In the genomic region with DNA sequence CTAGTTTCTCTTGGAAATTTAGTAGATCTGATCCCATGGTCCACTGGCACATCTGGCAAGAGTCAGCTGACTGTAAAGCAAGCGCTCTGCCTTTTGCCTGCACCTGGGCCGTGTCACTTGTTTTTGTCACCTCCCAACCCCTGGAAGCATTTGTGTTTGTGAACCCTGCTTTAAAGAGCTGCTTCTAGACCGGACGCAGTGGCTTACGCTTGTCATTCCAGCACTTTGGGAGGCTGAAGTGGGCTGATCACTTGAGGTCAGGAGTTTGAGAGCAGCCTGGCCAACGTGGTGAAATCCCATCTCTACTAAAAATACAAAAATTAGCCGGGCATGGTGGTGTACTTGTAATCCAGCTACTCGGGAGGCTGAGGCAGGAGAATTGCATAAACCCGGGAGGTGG, we compare ENCODE assay signal across 16 cellular contexts. TPM values are rescaled to one million over a fixed set of nuclear protein-coding genes. Genes with fewer than 3 reads are reported as not detected.
DNase-seq lines count a peak whose midpoint lies in the region; ATAC-seq, FAIRE-seq and TF ChIP-seq lines count a peak whose summit lies in the region.
"Had no signal": no experiment of that assay in that cellular context is flagged by ENCODE, and none has a peak within 500 bp of the region (broad histone marks: within the 10 kb centered on the region; RNA-seq: fewer than 3 reads in every experiment).

No MANE protein-coding gene starts in this region.

- no peak for DNase-seq in activated naive CD4-positive, alpha-beta T cell treated with anti-CD3 and anti-CD28 coated beads, Interleukin-2, amount 10 ng/mL, durations not matched to agents 7 days and 5 days
- no peak for DNase-seq in activated naive CD4-positive, alpha-beta T cell treated with anti-CD3 and anti-CD28 coated beads, Interleukin-2, amount 50 U/mL, for 16 hours
- DNase-seq in activated CD4-positive, alpha-beta memory T cell treated with anti-CD3 and anti-CD28 coated beads for 36 hours, result no peak
- DNase-seq in immature natural killer cell (no peak), type B pancreatic cell (ENCODE audit: extremely low spot score, unreplicated experiment) (no peak), RCC 7860 (ENCODE audit: low spot score) (no peak), SKM-1 treated with dmso at 0.1 percent for 144 hours (lab: John Stamatoyannopoulos, UW; ENCODE audit: unreplicated experiment) (no peak)
- DNase-seq: DMS53, foreskin fibroblast, NCI-H2227 treated with DMSO at 0.1 percent for 48 hours, ovary, small intestine had no signal

- H3K36me3 Mint-ChIP-seq in activated naive CD4-positive, alpha-beta T cell treated with anti-CD3 and anti-CD28 coated beads, Interleukin-2, amount 10 ng/mL, durations not matched to agents 7 days and 5 days, result peaks cover 34% of the 10 kb centered on the region
- peaks cover 32% of the 10 kb centered on the region for H3K36me3 Mint-ChIP-seq in activated CD4-positive, alpha-beta memory T cell treated with anti-CD3 and anti-CD28 coated beads for 36 hours
- H3K36me3 Mint-ChIP-seq in immature natural killer cell (peaks cover 4 to 10% (median 4%) of the 10 kb centered on the region in 3 donors), type B pancreatic cell (no peaks in the 10 kb centered on the region)

- no peak for ATAC-seq in GM19467 (IDR thresholded peaks at IDR 0.05; ENCODE audit: unreplicated experiment)
- ATAC-seq: HCT116 had no signal

- no peak for TF ChIP-seq CTCF in type B pancreatic cell (conservative IDR thresholded peaks at IDR 0.05)

- H3K27me3 Mint-ChIP-seq in activated naive CD4-positive, alpha-beta T cell treated with anti-CD3 and anti-CD28 coated beads, Interleukin-2, amount 10 ng/mL, durations not matched to agents 7 days and 5 days, result no peaks in the 10 kb centered on the region
- no peaks in the 10 kb centered on the region for H3K27me3 Mint-ChIP-seq in activated CD4-positive, alpha-beta memory T cell treated with anti-CD3 and anti-CD28 coated beads for 36 hours
- peaks cover 1 to 3% (median 2%) of the 10 kb centered on the region in 3 donors for H3K27me3 Mint-ChIP-seq in immature natural killer cell (ENCODE audit: low read depth in 3 of 3)
- no peaks in the 10 kb centered on the region for H3K27me3 Mint-ChIP-seq in type B pancreatic cell

- POLR2A ChIA-PET in activated CD4-positive, alpha-beta memory T cell treated with anti-CD3 and anti-CD28 coated beads for 36 hours (lab: Charles Lee), result interaction anchor here (3.4 kb wide), 1 partner anchor 9 kb away, joined by 29 read pairs; the partner anchor contains the start of gene ALKBH7

- H3K4me3 Mint-ChIP-seq in activated naive CD4-positive, alpha-beta T cell treated with anti-CD3 and anti-CD28 coated beads, Interleukin-2, amount 10 ng/mL, durations not matched to agents 7 days and 5 days, result peak overlapping the region; percentile 95
- H3K4me3 Mint-ChIP-seq in activated CD4-positive, alpha-beta memory T cell treated with anti-CD3 and anti-CD28 coated beads for 36 hours, result peak overlapping the region; percentile 60
- H3K4me3 Mint-ChIP-seq in immature natural killer cell (peak overlapping the region; percentile 13 to 90 (median 47)), type B pancreatic cell (peak overlapping the region; percentile 67)

- intact Hi-C loops in activated CD4-positive, alpha-beta memory T cell treated with anti-CD3 and anti-CD28 coated beads for 36 hours (cut with micrococcal nuclease), result no loop called here

- H3K4me1 Mint-ChIP-seq in activated naive CD4-positive, alpha-beta T cell treated with anti-CD3 and anti-CD28 coated beads, Interleukin-2, amount 10 ng/mL, durations not matched to agents 7 days and 5 days, result peaks cover 21% of the 10 kb centered on the region
- peaks cover 18% of the 10 kb centered on the region for H3K4me1 Mint-ChIP-seq in activated CD4-positive, alpha-beta memory T cell treated with anti-CD3 and anti-CD28 coated beads for 36 hours (ENCODE audit: low read depth)
- H3K4me1 Mint-ChIP-seq in immature natural killer cell (peaks cover 12 to 16% of the 10 kb centered on the region in 2 donors), type B pancreatic cell (ENCODE audit: unreplicated experiment) (no peaks in the 10 kb centered on the region)

- H3K9me3 Mint-ChIP-seq in activated naive CD4-positive, alpha-beta T cell treated with anti-CD3 and anti-CD28 coated beads, Interleukin-2, amount 10 ng/mL, durations not matched to agents 7 days and 5 days, result no peaks in the 10 kb centered on the region
- H3K9me3 Mint-ChIP-seq in activated CD4-positive, alpha-beta memory T cell treated with anti-CD3 and anti-CD28 coated beads for 36 hours, result no peaks in the 10 kb centered on the region
- H3K9me3 Mint-ChIP-seq in immature natural killer cell, result no peaks in the 10 kb centered on the region
- H3K9me3 Mint-ChIP-seq in type B pancreatic cell, result no peaks in the 10 kb centered on the region

- CTCF ChIA-PET in activated naive CD4-positive, alpha-beta T cell treated with anti-CD3 and anti-CD28 coated beads, Interleukin-2, amount 10 ng/mL, durations not matched to agents 7 days and 5 days (lab: Charles Lee), result interaction anchor here (1.9 kb wide), 1 partner anchor 9 kb away, joined by 7 read pairs; the partner anchor contains the start of gene ALKBH7
- CTCF ChIA-PET in activated CD4-positive, alpha-beta memory T cell treated with anti-CD3 and anti-CD28 coated beads for 36 hours (lab: Charles Lee), result interaction anchor here (0.6 to 1.1 kb wide), 2 partner anchors 9 to 197 kb away, joined by 4 to 5 read pairs; partner anchors contain the start of gene ALKBH7

- H3K27ac Mint-ChIP-seq in activated naive CD4-positive, alpha-beta T cell treated with anti-CD3 and anti-CD28 coated beads, Interleukin-2, amount 10 ng/mL, durations not matched to agents 7 days and 5 days, result peak overlapping the region; percentile 99
- peak overlapping the region; percentile 54 for H3K27ac Mint-ChIP-seq in activated CD4-positive, alpha-beta memory T cell treated with anti-CD3 and anti-CD28 coated beads for 36 hours
- H3K27ac Mint-ChIP-seq in immature natural killer cell, result peak overlapping the region in 2 of 6 donors; percentile 24 to 77
- no peak overlapping the region for H3K27ac Mint-ChIP-seq in type B pancreatic cell

- FAIRE-seq in RCC 7860 (lab: Jason Lieb, UNC), result no peak
- FAIRE-seq: small intestine had no signal

RNA-seq across cellular contexts. Expression of gene CLPP, which starts 2.1 kb away (rescaled TPM):
- 100 to 1,000 TPM; 171 to 177 TPM for total RNA-seq in activated CD4-positive, alpha-beta memory T cell treated with anti-CD3 and anti-CD28 coated beads for 36 hours
- 100 to 1,000 TPM; 102 to 184 (median 119) TPM for polyA plus RNA-seq in immature natural killer cell
- total RNA-seq in type B pancreatic cell (ENCODE audit: low replicate concordance), result 61.6 and 70.7 TPM in 2 replicates

RNA-seq across cellular contexts. Expression of gene ALKBH7, which starts 9.2 kb away (rescaled TPM):
- total RNA-seq in activated CD4-positive, alpha-beta memory T cell treated with anti-CD3 and anti-CD28 coated beads for 36 hours, result 10 to 100 TPM; 57.6 to 58.5 TPM
- 10 to 100 TPM; 47.6 to 96.4 (median 51.4) TPM for polyA plus RNA-seq in immature natural killer cell
- total RNA-seq in type B pancreatic cell (ENCODE audit: low replicate concordance), result 53.2 and 71.0 TPM in 2 replicates

RNA-seq across cellular contexts. Expression of gene PSPN, which starts 12.3 kb away (rescaled TPM):
- 1 to 10 TPM; 1.6 to 2.0 TPM for total RNA-seq in activated CD4-positive, alpha-beta memory T cell treated with anti-CD3 and anti-CD28 coated beads for 36 hours
- polyA plus RNA-seq in immature natural killer cell, result under 1 TPM; 0.28 to 0.73 (median 0.65) TPM
- 2.8 and 4.8 TPM in 2 replicates for total RNA-seq in type B pancreatic cell (ENCODE audit: low replicate concordance)

RNA-seq across cellular contexts. Expression of gene GTF2F1, which starts 29.5 kb away (rescaled TPM):
- total RNA-seq in activated CD4-positive, alpha-beta memory T cell treated with anti-CD3 and anti-CD28 coated beads for 36 hours, result 10 to 100 TPM; 67.0 to 70.9 TPM
- polyA plus RNA-seq in immature natural killer cell, result 10 to 100 TPM; 11.0 to 29.8 (median 11.5) TPM
- 63.3 and 72.4 TPM in 2 replicates for total RNA-seq in type B pancreatic cell (ENCODE audit: low replicate concordance)

RNA-seq across cellular contexts. Expression of gene ACER1, which starts 30.0 kb away (rescaled TPM):
- total RNA-seq in activated CD4-positive, alpha-beta memory T cell treated with anti-CD3 and anti-CD28 coated beads for 36 hours, result under 1 TPM in 1 of 2 experiments, not detected in 1; 0.14 TPM
- polyA plus RNA-seq in immature natural killer cell, result under 1 TPM in 2 of 3 donors, not detected in 1; 0.54 to 0.63 TPM
- total RNA-seq in type B pancreatic cell (ENCODE audit: low replicate concordance), result not detected in 2 replicates
- total RNA-seq: cardiac muscle cell, lung microvascular endothelial cell had no signal
- polyA plus RNA-seq: cardiac muscle cell had no signal
